1 cellular context compared by ENCODE assay signal in genomic region chr9:34629492-34629809, GRCh38.
TF ChIP-seq lines count a peak whose summit lies in the region.

No MANE protein-coding gene starts in this region.

TF ChIP-seq in HepG2, 621 proteins besides CTCF, POLR2A, EP300 and RAD21:
- TF ChIP-seq CBFB (CRISPR knock-in tag; IDR thresholded peaks at IDR 0.05) = no peak
- no peak for TF ChIP-seq ZNF180 (CRISPR knock-in tag; IDR thresholded peaks at IDR 0.05; ENCODE audit: borderline replicate concordance, low read depth)
- no peak for TF ChIP-seq IKZF4 (CRISPR knock-in tag; IDR thresholded peaks at IDR 0.05; ENCODE audit: borderline replicate concordance, low read depth, not compliant biosample characterization)
- TF ChIP-seq POGZ (CRISPR knock-in tag; IDR thresholded peaks at IDR 0.05) = no peak
- TF ChIP-seq NCOA1 (CRISPR knock-in tag; IDR thresholded peaks at IDR 0.05) = 0 out of 2 replicates have a peak, but pooled peaks have one; percentile 32
- TF ChIP-seq, protein P1, sequence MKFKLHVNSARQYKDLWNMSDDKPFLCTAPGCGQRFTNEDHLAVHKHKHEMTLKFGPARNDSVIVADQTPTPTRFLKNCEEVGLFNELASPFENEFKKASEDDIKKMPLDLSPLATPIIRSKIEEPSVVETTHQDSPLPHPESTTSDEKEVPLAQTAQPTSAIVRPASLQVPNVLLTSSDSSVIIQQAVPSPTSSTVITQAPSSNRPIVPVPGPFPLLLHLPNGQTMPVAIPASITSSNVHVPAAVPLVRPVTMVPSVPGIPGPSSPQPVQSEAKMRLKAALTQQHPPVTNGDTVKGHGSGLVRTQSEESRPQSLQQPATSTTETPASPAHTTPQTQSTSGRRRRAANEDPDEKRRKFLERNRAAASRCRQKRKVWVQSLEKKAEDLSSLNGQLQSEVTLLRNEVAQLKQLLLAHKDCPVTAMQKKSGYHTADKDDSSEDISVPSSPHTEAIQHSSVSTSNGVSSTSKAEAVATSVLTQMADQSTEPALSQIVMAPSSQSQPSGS (CRISPR knock-in tag; IDR thresholded peaks at IDR 0.05) = no peak
- no peak for TF ChIP-seq ZNF772 (CRISPR knock-in tag; IDR thresholded peaks at IDR 0.05)
- TF ChIP-seq, protein P2, sequence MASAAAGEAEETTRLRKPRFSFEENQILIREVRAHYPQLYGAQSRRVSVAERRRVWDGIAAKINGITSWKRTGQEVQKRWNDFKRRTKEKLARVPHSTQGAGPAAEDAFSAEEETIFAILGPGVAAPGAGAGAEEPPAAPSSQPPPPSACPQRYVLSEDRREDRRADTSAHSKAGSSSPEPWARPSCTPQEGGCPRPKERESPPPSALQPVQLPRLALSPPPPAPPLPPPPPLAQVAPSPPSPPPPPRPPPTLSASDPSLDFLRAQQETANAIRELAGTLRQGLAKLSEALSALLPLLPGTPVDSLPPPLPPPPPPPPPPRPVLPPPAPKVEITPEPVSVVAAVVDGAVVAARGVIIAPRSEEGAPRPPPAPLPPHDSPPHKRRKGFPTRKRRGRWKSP (CRISPR knock-in tag; IDR thresholded peaks at IDR 0.05) = 0 out of 2 replicates have a peak, but pooled peaks have one; percentile 4
- no peak for TF ChIP-seq ZNF124 (CRISPR knock-in tag; IDR thresholded peaks at IDR 0.05)
- TF ChIP-seq FOXO1 (CRISPR knock-in tag; IDR thresholded peaks at IDR 0.05) = no peak
